In genomic region chr13:76882431-76882830, GRCh38 we compare ENCODE assay signal across 12 cellular contexts. TPM values are rescaled to one million over a fixed set of nuclear protein-coding genes. Genes with fewer than 3 reads are reported as not detected.
DNase-seq lines count a peak whose midpoint lies in the region; ATAC-seq and TF ChIP-seq lines count a peak whose summit lies in the region.
"Had no signal": no experiment of that assay in that cellular context is flagged by ENCODE, and none has a peak within 500 bp of the region (broad histone marks: within the 10 kb centered on the region; RNA-seq: fewer than 3 reads in every experiment).

No MANE protein-coding gene starts in this region.

- H3K27me3 ChIP-seq in mesenchymal stem cell (ENCODE audit: control insufficient read depth in 1 of 2, insufficient read depth in 1 of 2, low read length in 2 of 2) = no peaks in the 10 kb centered on the region

- peak overlapping the region; percentile 91 for H3K9ac ChIP-seq in mesenchymal stem cell (ENCODE audit: low read length)

- no peaks in the 10 kb centered on the region for H3K9me3 ChIP-seq in mesenchymal stem cell (ENCODE audit: control insufficient read depth, low read length)

- peak; percentile 25 for DNase-seq in AG08396 (ENCODE audit: low spot score)
- peak; percentile 18 for DNase-seq in M059J (ENCODE audit: low read depth)
- peak in 1 of 61 donors; percentile 39 for DNase-seq in caudate nucleus (lab: John Stamatoyannopoulos, UW)
- DNase-seq in mesenchymal stem cell = peak; percentile 24
- no peak for DNase-seq in NCI-H510A (lab: John Stamatoyannopoulos, UW)
- DNase-seq in activated CD8-positive, alpha-beta T cell treated with anti-CD3 and anti-CD28 coated beads for 36 hours = no peak
- DNase-seq in DMS153 treated with DMSO at 0.1 percent for 48 hours (lab: John Stamatoyannopoulos, UW; ENCODE audit: unreplicated experiment) = no peak
- no peak for DNase-seq in activated CD4-positive, alpha-beta T cell treated with anti-CD3 and anti-CD28 coated beads, Interleukin-2, amount 50 U/mL, for 48 hours
- DNase-seq: activated gamma-delta T cell treated with Interleukin-2 at 50 U/mL for 16 hours; CD8-positive, alpha-beta T cell; NCI-H2081 had no signal

- H3K4me2 ChIP-seq in mesenchymal stem cell (ENCODE audit: low read length, poor library complexity, severe bottlenecking) = no peak overlapping the region

- H3K9me3 Mint-ChIP-seq in activated CD8-positive, alpha-beta T cell treated with anti-CD3 and anti-CD28 coated beads for 36 hours = no peaks in the 10 kb centered on the region
- H3K9me3 Mint-ChIP-seq: CD8-positive, alpha-beta T cell had no signal

- peaks cover 37% of the 10 kb centered on the region for H3K4me1 Mint-ChIP-seq in activated CD8-positive, alpha-beta T cell treated with anti-CD3 and anti-CD28 coated beads for 36 hours (ENCODE audit: low read depth)

- peaks cover 0 to 21% of the 10 kb centered on the region in 2 experiments for H3K36me3 ChIP-seq in mesenchymal stem cell (ENCODE audit: control insufficient read depth in 1 of 2, insufficient read depth in 2 of 2, low read depth in 1 of 2, low read length in 2 of 2)

- no peak overlapping the region for H4K8ac ChIP-seq in mesenchymal stem cell (ENCODE audit: low read length)

- H3K23ac ChIP-seq in mesenchymal stem cell (ENCODE audit: low read length in 2 of 2) = no peak overlapping the region

- CTCF ChIA-PET in activated CD8-positive, alpha-beta T cell treated with anti-CD3 and anti-CD28 coated beads for 36 hours (lab: Charles Lee) = interaction anchor here (3.8 kb wide), 1 partner anchor 20 kb away, joined by 28 read pairs; no protein-coding TSS in a partner anchor

- H3K4me1 ChIP-seq in mesenchymal stem cell (ENCODE audit: control insufficient read depth, insufficient read depth, low read depth, low read length) = peaks cover 12% of the 10 kb centered on the region

- H3K27ac ChIP-seq in caudate nucleus (ENCODE audit: low read depth, low read length) (peak overlapping the region; percentile 48), mesenchymal stem cell (ENCODE audit: low read length, poor library complexity, severe bottlenecking) (no peak overlapping the region)

- no peak overlapping the region for H3K14ac ChIP-seq in mesenchymal stem cell (ENCODE audit: low read length in 2 of 2)

- ATAC-seq in activated CD8-positive, alpha-beta T cell treated with anti-CD3 and anti-CD28 coated beads for 36 hours = no peak
- ATAC-seq: CD8-positive, alpha-beta T cell; sciatic nerve had no signal

- H3K36me3 Mint-ChIP-seq in activated CD8-positive, alpha-beta T cell treated with anti-CD3 and anti-CD28 coated beads for 36 hours (ENCODE audit: low read depth) = peaks cover 9% of the 10 kb centered on the region
- H3K36me3 Mint-ChIP-seq: CD8-positive, alpha-beta T cell had no signal

- H3K27me3 Mint-ChIP-seq in activated CD8-positive, alpha-beta T cell treated with anti-CD3 and anti-CD28 coated beads for 36 hours = peaks cover 5% of the 10 kb centered on the region

- H3K4ac ChIP-seq in mesenchymal stem cell (ENCODE audit: low read depth in 1 of 2, low read length in 2 of 2) = no peak overlapping the region

- H3K4me3 ChIP-seq in mesenchymal stem cell (ENCODE audit: insufficient read depth in 1 of 2, low read depth in 1 of 2, low read length in 2 of 2) = peak overlapping the region in 1 of 2 experiments; percentile 95

- H2BK12ac ChIP-seq in mesenchymal stem cell (ENCODE audit: low read length in 2 of 2) = no peak overlapping the region

- H2BK15ac ChIP-seq in mesenchymal stem cell (ENCODE audit: low read depth, poor library complexity, severe bottlenecking) = no peak overlapping the region

- peaks cover 4% of the 10 kb centered on the region for H3K79me1 ChIP-seq in mesenchymal stem cell (replicated peaks; ENCODE audit: low read length, poor library complexity, severe bottlenecking)

- intact Hi-C loops in activated CD8-positive, alpha-beta T cell treated with anti-CD3 and anti-CD28 coated beads for 36 hours (cut with micrococcal nuclease) = no loop called here

- WGBS in mesenchymal stem cell = 46% methylated on average over 3 of the region's 4 CpGs

- no peak overlapping the region for H3K4me3 Mint-ChIP-seq in activated CD8-positive, alpha-beta T cell treated with anti-CD3 and anti-CD28 coated beads for 36 hours
- H3K4me3 Mint-ChIP-seq: CD8-positive, alpha-beta T cell had no signal

- POLR2A ChIA-PET in activated CD8-positive, alpha-beta T cell treated with anti-CD3 and anti-CD28 coated beads for 36 hours (lab: Charles Lee) = no interaction called here

- no peak overlapping the region for H2BK120ac ChIP-seq in mesenchymal stem cell (ENCODE audit: low read depth, low read length)

- no peak overlapping the region for H3K27ac Mint-ChIP-seq in activated CD8-positive, alpha-beta T cell treated with anti-CD3 and anti-CD28 coated beads for 36 hours
- H3K27ac Mint-ChIP-seq: CD8-positive, alpha-beta T cell had no signal

- H2BK5ac ChIP-seq in mesenchymal stem cell (ENCODE audit: low read depth, low read length, poor library complexity, severe bottlenecking) = no peak overlapping the region

- H4K91ac ChIP-seq in mesenchymal stem cell (ENCODE audit: low read length) = no peak overlapping the region

- TF ChIP-seq CTCF in activated CD8-positive, alpha-beta T cell treated with anti-CD3 and anti-CD28 coated beads for 36 hours (IDR thresholded peaks at IDR 0.05) = no peak

- H2AK5ac ChIP-seq in mesenchymal stem cell (ENCODE audit: low read length, severe bottlenecking) = no peak overlapping the region

- H3K18ac ChIP-seq in mesenchymal stem cell (ENCODE audit: low read depth in 1 of 2, low read length in 2 of 2) = no peak overlapping the region

- no peak overlapping the region for H2AFZ ChIP-seq in mesenchymal stem cell (ENCODE audit: low read depth, low read length)

RNA-seq across cellular contexts. Expression of gene KCTD12, which starts 3.8 kb away (rescaled TPM):
- total RNA-seq in M059J (2014; rRNA removed; shearing (Covaris generic)) = 2.9 and 3.9 TPM in 2 replicates
- polyA plus RNA-seq in mesenchymal stem cell (2013, experiment 1 of 2) = 51.9 TPM
- 53.8 TPM for polyA plus RNA-seq in mesenchymal stem cell (2013, experiment 2 of 2)
- total RNA-seq in activated CD8-positive, alpha-beta T cell treated with anti-CD3 and anti-CD28 coated beads for 36 hours = 10 to 100 TPM; 14.3 to 14.8 TPM

Comparison
In these comparisons a context has a peak if more than half of its experiments do, and no peak if none do; other contexts are left out.
1. DNase-seq: peak in AG08396 (single experiment), M059J (single experiment) and mesenchymal stem cell (single experiment); none in NCI-H510A (single experiment), activated CD8-positive, alpha-beta T cell treated with anti-CD3 and anti-CD28 coated beads for 36 hours (single experiment), DMS153 treated with DMSO at 0.1 percent for 48 hours (single experiment) and activated CD4-positive, alpha-beta T cell treated with anti-CD3 and anti-CD28 coated beads, Interleukin-2, amount 50 U/mL, for 48 hours (0 of 2).